8 cellular contexts compared by ENCODE assay signal in the genomic region with DNA sequence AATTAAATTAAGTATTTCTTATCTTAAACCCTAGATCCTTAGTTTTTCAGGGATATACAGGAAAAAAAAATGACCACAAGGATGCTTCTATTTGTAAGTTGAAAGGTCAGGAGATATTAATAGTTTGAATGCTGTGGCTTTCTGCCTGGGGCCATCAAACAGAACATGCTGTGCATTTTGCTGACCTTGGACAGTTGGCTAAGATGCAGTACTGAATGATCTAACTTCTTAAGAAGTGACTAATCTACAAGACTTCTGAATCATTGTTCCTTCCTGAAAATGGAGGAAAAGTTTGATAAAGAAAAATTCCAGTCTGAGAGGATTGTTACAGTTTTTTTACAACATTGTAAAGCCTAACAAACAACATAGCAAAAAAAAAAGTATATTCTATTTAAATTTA.
DNase-seq lines count a peak whose midpoint lies in the region; ATAC-seq and FAIRE-seq lines count a peak whose summit lies in the region.

No MANE protein-coding gene starts in this region.

- FAIRE-seq in RCC 7860 (lab: Jason Lieb, UNC): peak; percentile 99

- peak; percentile 72 for ATAC-seq in esophagus mucosa
- no peak for ATAC-seq in GM21737 (IDR thresholded peaks at IDR 0.05; ENCODE audit: unreplicated experiment)
- ATAC-seq in stimulated activated naive CD8-positive, alpha-beta T cell treated with anti-CD3 and anti-CD28 coated beads, Interleukin-15, Interleukin-2, amounts not matched to agents 100 U/mL and 50 U/mL, for 24 hours: no peak

- DNase-seq in AG20443 (ENCODE audit: low spot score): peak; percentile 75
- DNase-seq in RCC 7860 (ENCODE audit: low spot score): peak; percentile 94
- peak; percentile 96 for DNase-seq in non-pigmented ciliary epithelial cell (ENCODE audit: low read depth)
- DNase-seq in activated CD4-positive, alpha-beta T cell treated with anti-CD3 and anti-CD28 coated beads, Interleukin-2, amount 50 U/mL, for 1 hour: no peak
- no peak for DNase-seq in activated CD4-positive, alpha-beta T cell treated with anti-CD3 and anti-CD28 coated beads, Interleukin-2, amount 50 U/mL, for 4 hours
- DNase-seq in stimulated activated naive CD8-positive, alpha-beta T cell treated with anti-CD3 and anti-CD28 coated beads, Interleukin-15, Interleukin-2, amounts not matched to agents 100 U/mL and 50 U/mL, for 24 hours: no peak

Comparison
In these comparisons a context has a peak if more than half of its experiments do, and no peak if none do; other contexts are left out.
1. DNase-seq: peak in AG20443 (single experiment), RCC 7860 (single experiment) and non-pigmented ciliary epithelial cell (single experiment); none in activated CD4-positive, alpha-beta T cell treated with anti-CD3 and anti-CD28 coated beads, Interleukin-2, amount 50 U/mL, for 1 hour (single experiment), activated CD4-positive, alpha-beta T cell treated with anti-CD3 and anti-CD28 coated beads, Interleukin-2, amount 50 U/mL, for 4 hours (0 of 2) and stimulated activated naive CD8-positive, alpha-beta T cell treated with anti-CD3 and anti-CD28 coated beads, Interleukin-15, Interleukin-2, amounts not matched to agents 100 U/mL and 50 U/mL, for 24 hours (single experiment).